ENCODE assay signal across 9 cellular contexts in genomic region chr15:58409861-58410260, GRCh38. TPM values are rescaled to one million over a fixed set of nuclear protein-coding genes. Genes with fewer than 3 reads are reported as not detected.
DNase-seq lines count a peak whose midpoint lies in the region; ATAC-seq and TF ChIP-seq lines count a peak whose summit lies in the region.
"Had no signal": no experiment of that assay in that cellular context is flagged by ENCODE, and none has a peak within 500 bp of the region (broad histone marks: within the 10 kb centered on the region; RNA-seq: fewer than 3 reads in every experiment).

No MANE protein-coding gene starts in this region.

- POLR2A ChIA-PET in naive thymus-derived CD8-positive, alpha-beta T cell (lab: Charles Lee): interaction anchor here (1.1 to 1.7 kb wide), 3 partner anchors 13 to 75 kb away, joined by 4 to 5 read pairs (median 5); no protein-coding TSS in a partner anchor

- peak overlapping the region; percentile 84 to 91 (median 88) for H3K4me3 Mint-ChIP-seq in CD4-positive, CD25-positive, alpha-beta regulatory T cell
- peak overlapping the region; percentile 82 to 97 (median 91) for H3K4me3 Mint-ChIP-seq in naive thymus-derived CD8-positive, alpha-beta T cell
- no peak overlapping the region for H3K4me3 Mint-ChIP-seq in H9

- no peak overlapping the region for H4K8ac ChIP-seq in H9 (replicated peaks; ENCODE audit: insufficient read length, low read depth, low read length)

- H3K9me3 Mint-ChIP-seq in CD4-positive, CD25-positive, alpha-beta regulatory T cell: no peaks in the 10 kb centered on the region
- peaks cover 0 to 5% of the 10 kb centered on the region in 2 donors for H3K9me3 Mint-ChIP-seq in activated naive CD4-positive, alpha-beta T cell treated with anti-CD3 and anti-CD28 coated beads, Interleukin-2, amount 50 U/mL, for 72 hours
- no peaks in the 10 kb centered on the region for H3K9me3 Mint-ChIP-seq in naive thymus-derived CD8-positive, alpha-beta T cell
- H3K9me3 Mint-ChIP-seq in H9: peaks cover 4 to 7% of the 10 kb centered on the region in 2 experiments; a peak in 4 of 5 replicates

- no peak overlapping the region for H3K23ac ChIP-seq in H9 (ENCODE audit: insufficient read length, low read depth, low read length)

- H4K91ac ChIP-seq in H9 (ENCODE audit: insufficient read length, low read depth, low read length): no peak overlapping the region

- no peak overlapping the region for H3K56ac ChIP-seq in H9 (ENCODE audit: insufficient read length, low read depth, low read length)

- H2BK12ac ChIP-seq in H9 (ENCODE audit: insufficient read length, low read depth, low read length): no peak overlapping the region

- H4K5ac ChIP-seq in H9 (ENCODE audit: insufficient read length, low read depth, low read length): no peak overlapping the region

- no peak overlapping the region for H3K27ac ChIP-seq in CD4-positive, CD25-positive, alpha-beta regulatory T cell (ENCODE audit: insufficient read depth, low read length, poor library complexity, severe bottlenecking)
- H3K27ac ChIP-seq in H9 (ENCODE audit: insufficient read length, low read depth, low read length): no peak overlapping the region
- H3K27ac ChIP-seq: foreskin keratinocyte had no signal

- H3K79me1 ChIP-seq in H9 (ENCODE audit: insufficient read depth, low read depth, low read length, poor library complexity, severe bottlenecking): no peaks in the 10 kb centered on the region

- H2BK20ac ChIP-seq in H9 (ENCODE audit: low read depth, low read length, poor library complexity, severe bottlenecking): no peak overlapping the region

- H2BK5ac ChIP-seq in H9 (ENCODE audit: insufficient read length, low read length): no peak overlapping the region

- no peak for TF ChIP-seq CTCF in H9 (conservative IDR thresholded peaks at IDR 0.05)

- no peak overlapping the region for H2BK15ac ChIP-seq in H9 (ENCODE audit: low read depth, low read length)

- no peak overlapping the region for H2AK5ac ChIP-seq in H9 (ENCODE audit: insufficient read length, low read length)

- H3K9ac ChIP-seq in H9 (ENCODE audit: extremely low read depth, insufficient read length, low read length): no peak overlapping the region

- H3K18ac ChIP-seq in H9 (ENCODE audit: insufficient read length, low read depth, low read length): no peak overlapping the region

- peaks cover 4% of the 10 kb centered on the region for H3K27me3 Mint-ChIP-seq in CD4-positive, CD25-positive, alpha-beta regulatory T cell
- H3K27me3 Mint-ChIP-seq in naive thymus-derived CD8-positive, alpha-beta T cell: no peaks in the 10 kb centered on the region
- peaks cover 2% of the 10 kb centered on the region; the same call in 1 of the 2 replicates for H3K27me3 Mint-ChIP-seq in H9 (ENCODE audit: low read depth)
- H3K27me3 Mint-ChIP-seq: IgD-negative memory B cell had no signal

- H3K23me2 ChIP-seq in H9 (ENCODE audit: insufficient read length, low read depth, low read length, poor library complexity, severe bottlenecking): no peaks in the 10 kb centered on the region

- H3K4me1 Mint-ChIP-seq in CD4-positive, CD25-positive, alpha-beta regulatory T cell: peaks cover 4 to 18% (median 11%) of the 10 kb centered on the region in 4 donors
- peaks cover 10 to 26% (median 15%) of the 10 kb centered on the region in 4 donors for H3K4me1 Mint-ChIP-seq in naive thymus-derived CD8-positive, alpha-beta T cell
- H3K4me1 Mint-ChIP-seq in H9: peaks cover 5 to 14% of the 10 kb centered on the region in 2 experiments

- no peaks in the 10 kb centered on the region for H3K36me3 Mint-ChIP-seq in CD4-positive, CD25-positive, alpha-beta regulatory T cell
- no peaks in the 10 kb centered on the region for H3K36me3 Mint-ChIP-seq in activated naive CD4-positive, alpha-beta T cell treated with anti-CD3 and anti-CD28 coated beads, Interleukin-2, amount 50 U/mL, for 72 hours
- peaks cover 0 to 4% (median 0%) of the 10 kb centered on the region in 3 donors for H3K36me3 Mint-ChIP-seq in naive thymus-derived CD8-positive, alpha-beta T cell
- peaks cover 0 to 11% (median 0%) of the 10 kb centered on the region in 3 experiments; a peak in 2 of 7 replicates for H3K36me3 Mint-ChIP-seq in H9 (ENCODE audit: insufficient read depth in 1 of 3, low read depth in 3 of 3)
- H3K36me3 Mint-ChIP-seq: IgD-negative memory B cell had no signal

- H3T11ph ChIP-seq in H9 (ENCODE audit: low read length): no peak overlapping the region

- H3K79me2 ChIP-seq in H9 (ENCODE audit: insufficient read depth, low read length): no peaks in the 10 kb centered on the region

- no peaks in the 10 kb centered on the region for H3K36me3 ChIP-seq in CD4-positive, CD25-positive, alpha-beta regulatory T cell (ENCODE audit: control insufficient read depth, insufficient read depth, low read length)

- H3K14ac ChIP-seq in H9 (ENCODE audit: insufficient read depth, low read length): no peak overlapping the region

- no peaks in the 10 kb centered on the region for H3K4me1 ChIP-seq in CD4-positive, CD25-positive, alpha-beta regulatory T cell (ENCODE audit: control insufficient read depth, insufficient read depth, low read length, poor library complexity, severe bottlenecking)
- no peaks in the 10 kb centered on the region for H3K4me1 ChIP-seq in H9 (ENCODE audit: insufficient read depth, low read length)
- H3K4me1 ChIP-seq: foreskin keratinocyte had no signal

- H2BK120ac ChIP-seq in H9 (ENCODE audit: low read depth, low read length, poor library complexity, severe bottlenecking): no peak overlapping the region

- no peak overlapping the region for H3K4me2 ChIP-seq in H9 (ENCODE audit: insufficient read depth, insufficient read length, low read length)

- peak overlapping the region; percentile 77 for H3K4me3 ChIP-seq in CD4-positive, CD25-positive, alpha-beta regulatory T cell (ENCODE audit: low read depth, low read length)

- peak overlapping the region; percentile 20 to 90 (median 89) for H3K27ac Mint-ChIP-seq in CD4-positive, CD25-positive, alpha-beta regulatory T cell
- H3K27ac Mint-ChIP-seq in activated naive CD4-positive, alpha-beta T cell treated with anti-CD3 and anti-CD28 coated beads, Interleukin-2, amount 50 U/mL, for 72 hours: peak overlapping the region; percentile 5 to 86
- peak overlapping the region; percentile 52 to 96 (median 94) for H3K27ac Mint-ChIP-seq in naive thymus-derived CD8-positive, alpha-beta T cell
- no peak overlapping the region; a peak in 1 of 7 replicates for H3K27ac Mint-ChIP-seq in H9
- H3K27ac Mint-ChIP-seq: IgD-negative memory B cell had no signal

- no peak overlapping the region for H3K4ac ChIP-seq in H9 (ENCODE audit: low read depth, low read length)

- no peaks in the 10 kb centered on the region for H4K20me1 ChIP-seq in H9 (ENCODE audit: control insufficient read depth, insufficient read depth, insufficient read length)

- ATAC-seq in CD4-positive, CD25-positive, alpha-beta regulatory T cell (ENCODE audit: low read depth in 2 of 2): no peak
- ATAC-seq in activated naive CD4-positive, alpha-beta T cell treated with anti-CD3 and anti-CD28 coated beads, Interleukin-2, amount 50 U/mL, for 72 hours: no peak
- peak in 1 of 2 donors; percentile 24 for ATAC-seq in naive thymus-derived CD8-positive, alpha-beta T cell
- ATAC-seq in left lobe of liver: no peak
- ATAC-seq: foreskin keratinocyte had no signal

- H3K27me3 ChIP-seq in CD4-positive, CD25-positive, alpha-beta regulatory T cell (ENCODE audit: control insufficient read depth, insufficient read depth, low read length): no peaks in the 10 kb centered on the region
- no peaks in the 10 kb centered on the region for H3K27me3 ChIP-seq in H9 (ENCODE audit: insufficient read depth, low read length)
- H3K27me3 ChIP-seq: foreskin keratinocyte had no signal

- H2AFZ ChIP-seq in H9 (ENCODE audit: low read length): no peak overlapping the region

- H3K9me3 ChIP-seq in CD4-positive, CD25-positive, alpha-beta regulatory T cell (ENCODE audit: control insufficient read depth in 2 of 2, low read length in 2 of 2): no peaks in the 10 kb centered on the region
- H3K9me3 ChIP-seq in H9 (ENCODE audit: control insufficient read depth, low read depth, low read length): no peaks in the 10 kb centered on the region

- no peak for DNase-seq in CD4-positive, CD25-positive, alpha-beta regulatory T cell
- DNase-seq in GM03348 (ENCODE audit: low spot score) (peak; percentile 20), left lobe of liver (ENCODE audit: low spot score) (no peak), Kasumi-1 (lab: John Stamatoyannopoulos, UW) (no peak), H9 (no peak)
- DNase-seq in activated naive CD4-positive, alpha-beta T cell treated with anti-CD3 and anti-CD28 coated beads, Interleukin-2, amount 50 U/mL, for 72 hours (ENCODE audit: low spot score in 2 of 2): no peak
- DNase-seq in naive thymus-derived CD8-positive, alpha-beta T cell: no peak
- DNase-seq: foreskin keratinocyte had no signal

RNA-seq across cellular contexts. Expression of gene LIPC, which starts 21.9 kb away (rescaled TPM):
- total RNA-seq in CD4-positive, CD25-positive, alpha-beta regulatory T cell: 0.99 TPM
- polyA plus RNA-seq in CD4-positive, CD25-positive, alpha-beta regulatory T cell: 1 to 10 TPM in 3 of 4 donors, under 1 TPM in 1; 0.54 to 1.7 (median 1.6) TPM
- under 1 TPM; 0.64 to 0.98 TPM for total RNA-seq in activated naive CD4-positive, alpha-beta T cell treated with anti-CD3 and anti-CD28 coated beads, Interleukin-2, amount 50 U/mL, for 72 hours
- 1 to 10 TPM; 4.2 to 4.4 TPM for total RNA-seq in naive thymus-derived CD8-positive, alpha-beta T cell
- polyA plus RNA-seq in naive thymus-derived CD8-positive, alpha-beta T cell: 1 to 10 TPM in 1 of 3 donors, under 1 TPM in 2; 0.64 to 2.9 (median 0.69) TPM
- total RNA-seq in left lobe of liver: 202 TPM
- total RNA-seq in H9 (2021): not detected in 2 replicates
- total RNA-seq: foreskin keratinocyte had no signal
- polyA plus RNA-seq: foreskin keratinocyte had no signal

Comparison
In these comparisons a context has a peak if more than half of its experiments do, and no peak if none do; other contexts are left out.
1. H3K27ac Mint-ChIP-seq: peak in CD4-positive, CD25-positive, alpha-beta regulatory T cell (3 of 3), activated naive CD4-positive, alpha-beta T cell treated with anti-CD3 and anti-CD28 coated beads, Interleukin-2, amount 50 U/mL, for 72 hours (2 of 2) and naive thymus-derived CD8-positive, alpha-beta T cell (10 of 10); none in H9 (0 of 3).
2. H3K4me3 Mint-ChIP-seq: peak in CD4-positive, CD25-positive, alpha-beta regulatory T cell (4 of 4) and naive thymus-derived CD8-positive, alpha-beta T cell (10 of 10); none in H9 (0 of 2).
3. RNA of gene LIPC, which starts 21.9 kb away (total RNA-seq): 202 TPM in left lobe of liver (single experiment); 4.2 to 4.4 TPM in naive thymus-derived CD8-positive, alpha-beta T cell, 0.99 TPM in CD4-positive, CD25-positive, alpha-beta regulatory T cell (single experiment), 0.64 to 0.98 TPM in activated naive CD4-positive, alpha-beta T cell treated with anti-CD3 and anti-CD28 coated beads, Interleukin-2, amount 50 U/mL, for 72 hours and not detected in H9; every median in the first group is over 10 times any median in the second.